ENCODE assay signal across 1 cellular context in genomic region chr4:91064157-91064853, GRCh38.
TF ChIP-seq lines count a peak whose summit lies in the region.

No MANE protein-coding gene starts in this region.

TF ChIP-seq in SK-N-SH, 30 proteins besides CTCF, POLR2A, EP300 and RAD21 (continued from another document):
- TF ChIP-seq REST (IDR thresholded peaks at IDR 0.05; ENCODE audit: low read depth, low read length): no peak
- TF ChIP-seq EZH2phosphoT487 (IDR thresholded peaks at IDR 0.05; ENCODE audit: borderline replicate concordance, low read depth): no peak
- TF ChIP-seq FOXM1 (IDR thresholded peaks at IDR 0.05; ENCODE audit: low read depth): no peak
- TF ChIP-seq TAF1 (IDR thresholded peaks at IDR 0.05; ENCODE audit: borderline replicate concordance, low read depth, low read length): no peak
- no peak for TF ChIP-seq JUND (IDR thresholded peaks at IDR 0.05)
- no peak for TF ChIP-seq PBX3 (IDR thresholded peaks at IDR 0.05)
- TF ChIP-seq MXI1 (IDR thresholded peaks at IDR 0.05; ENCODE audit: low read depth, low read length): peak; percentile 11; the same call in 1 of the 2 replicates
- TF ChIP-seq MEF2A (IDR thresholded peaks at IDR 0.05; ENCODE audit: borderline replicate concordance, low read depth): no peak
- no peak for TF ChIP-seq SMC3 (IDR thresholded peaks at IDR 0.05; ENCODE audit: low read depth, low read length)
- TF ChIP-seq GABPA (IDR thresholded peaks at IDR 0.05; ENCODE audit: low read depth): no peak
- TF ChIP-seq RFX5 (IDR thresholded peaks at IDR 0.05; ENCODE audit: low read length): no peak
- TF ChIP-seq NFIC (IDR thresholded peaks at IDR 0.05; ENCODE audit: borderline replicate concordance): peak; percentile 58; the same call in 1 of the 2 replicates
TF ChIP-seq in SK-N-SH: peak in this region for 9.
